Comparison of ENCODE assay signal across 8 cellular contexts in genomic region chr7:157397751-157398691, GRCh38.
DNase-seq lines count a peak whose midpoint lies in the region; ATAC-seq, FAIRE-seq and TF ChIP-seq lines count a peak whose summit lies in the region.

No MANE protein-coding gene starts in this region.

- peak; percentile 59 for TF ChIP-seq CTCF in AG09319 (IDR thresholded peaks at IDR 0.05; ENCODE audit: low read depth, low read length)
- TF ChIP-seq CTCF in GM12873 (IDR thresholded peaks at IDR 0.05; ENCODE audit: insufficient read depth, low read depth, low read length, missing control alignments): peak; percentile 55
- peak in 2 of 3 experiments; percentile 23 to 37; a peak in 3 of 6 replicates for TF ChIP-seq CTCF in GM12878 (IDR thresholded peaks at IDR 0.05 in 2 of 3, conservative IDR thresholded peaks at IDR 0.05 in 1 of 3; ENCODE audit: control insufficient read depth in 2 of 3, extremely low read depth in 1 of 3, insufficient read depth in 1 of 3, low read depth in 3 of 3, low read length in 3 of 3)
- peak; percentile 20 for TF ChIP-seq CTCF in kidney (IDR thresholded peaks at IDR 0.05; ENCODE audit: borderline replicate concordance, extremely low read depth, insufficient read depth)
- peak in 1 of 2 experiments; percentile 15 for TF ChIP-seq CTCF in tibial artery (IDR thresholded peaks at IDR 0.05)

- TF ChIP-seq POLR2A in GM12878 (IDR thresholded peaks at IDR 0.05; ENCODE audit: low read depth, low read length): no peak

- peaks cover 15% of the 10 kb centered on the region in 2 experiments for H3K36me3 ChIP-seq in GM12878 (ENCODE audit: control insufficient read depth in 2 of 2, insufficient read depth in 2 of 2, low read length in 1 of 2)
- H3K36me3 ChIP-seq in kidney (ENCODE audit: control insufficient read depth in 1 of 2, insufficient read depth in 2 of 2, low read length in 2 of 2): peaks cover 2% of the 10 kb centered on the region in 2 donors
- H3K36me3 ChIP-seq in tibial artery: peaks cover 16 to 54% (median 25%) of the 10 kb centered on the region in 3 donors

- no peak overlapping the region for H3K27ac ChIP-seq in GM12878 (ENCODE audit: control insufficient read depth, insufficient read depth)
- H3K27ac ChIP-seq in kidney (ENCODE audit: low read depth in 2 of 2, low read length in 2 of 2): peak overlapping the region in 1 of 2 donors; percentile 20
- peak overlapping the region; percentile 64 to 67 for H3K27ac ChIP-seq in tibial artery

- no peaks in the 10 kb centered on the region for H4K20me1 ChIP-seq in GM12878 (ENCODE audit: control insufficient read depth, insufficient read depth)

- CTCF ChIA-PET in GM12878 (lab: Yijun Ruan, JAX): interaction anchor here (0.6 to 0.9 kb wide), 2 partner anchors 11 to 316 kb away, joined by 3 read pairs; no protein-coding TSS in a partner anchor

- TF ChIP-seq RAD21 in GM12878 (IDR thresholded peaks at IDR 0.05; ENCODE audit: insufficient read depth, low read depth, low read length): no peak

- H3K79me2 ChIP-seq in GM12878 (ENCODE audit: control insufficient read depth, insufficient read depth, low read length): no peaks in the 10 kb centered on the region; the same call in 1 of the 2 replicates

- BruUV-seq in GM12878 (replicated peaks; lab: Mats Ljungman, UMichigan): no TSS peak

- POLR2A ChIA-PET in GM12878 (lab: Charles Lee): no interaction called here

- WGBS in GM12878 (ENCODE audit: insufficient coverage, insufficient replicate concordance, low lambda C conversion rate, missing lambda C conversion rate): 78% methylated on average over 23 of the region's 23 CpGs

- in situ Hi-C loops in GM12878 (cut with MboI): no loop called here

- H3K9me3 ChIP-seq in GM12878 (replicated peaks; ENCODE audit: control insufficient read depth, insufficient read depth, low read length) (no peaks in the 10 kb centered on the region), kidney (ENCODE audit: control insufficient read depth in 1 of 2, low read length in 2 of 2) (no peaks in the 10 kb centered on the region), tibial artery (no peaks in the 10 kb centered on the region)

- H3K4me1 ChIP-seq in GM12878 (ENCODE audit: control insufficient read depth, insufficient read depth, low read length) (no peaks in the 10 kb centered on the region), kidney (ENCODE audit: control insufficient read depth in 1 of 2, insufficient read depth in 1 of 2, low read depth in 1 of 2, low read length in 2 of 2) (peaks cover 4 to 8% of the 10 kb centered on the region in 2 donors), tibial artery (peaks cover 0 to 48% (median 23%) of the 10 kb centered on the region in 4 donors)

- no peak overlapping the region for H2AFZ ChIP-seq in GM12878 (ENCODE audit: control insufficient read depth, low read depth, low read length)

- H3K27me3 ChIP-seq in GM12878 (replicated peaks in 1 of 2; ENCODE audit: control insufficient read depth in 2 of 2, insufficient read depth in 2 of 2, low read length in 1 of 2): no peaks in the 10 kb centered on the region
- no peaks in the 10 kb centered on the region for H3K27me3 ChIP-seq in tibial artery

- SMC1A ChIA-PET in GM12878 (lab: Charles Lee; ENCODE audit: uncharacterized antibody, unreplicated experiment): no interaction called here

- no peak overlapping the region for H3K4me3 ChIP-seq in GM12878
- H3K4me3 ChIP-seq in kidney (ENCODE audit: low read length in 2 of 2): no peak overlapping the region
- peak overlapping the region; percentile 19 to 34 for H3K4me3 ChIP-seq in tibial artery

- intact Hi-C loops in GM12878 (cut with micrococcal nuclease; ENCODE audit: unreplicated experiment): no loop called here
- intact Hi-C loops in kidney (cut with DNase I): no loop called here
- intact Hi-C loops in tibial artery (cut with DNase I; ENCODE audit: low total_unique reads): no loop called here

- FAIRE-seq in GM12878 (lab: Jason Lieb, UNC) (no peak), kidney (lab: Jason Lieb, UNC) (no peak)

- ATAC-seq in GM12878: peak; percentile 36; the same call in 2 of the 3 replicates
- no peak for ATAC-seq in GM21515 (IDR thresholded peaks at IDR 0.05; ENCODE audit: unreplicated experiment)
- no peak for ATAC-seq in GM21381 (IDR thresholded peaks at IDR 0.05; ENCODE audit: unreplicated experiment)

- DNase-seq in AG09319 (ENCODE audit: extremely low read depth, low read depth) (peak; percentile 52), NCI-H345 treated with DMSO at 0.1 percent for 48 hours (lab: John Stamatoyannopoulos, UW; ENCODE audit: unreplicated experiment) (peak; percentile 23), GM12878 (ENCODE audit: low read depth, low spot score) (no peak), kidney (peak; percentile 77), tibial artery (peak; percentile 52 to 72)

- H3K9ac ChIP-seq in GM12878 (ENCODE audit: control insufficient read depth, insufficient read depth, low read length) (no peak overlapping the region), kidney (ENCODE audit: low read length in 2 of 2) (no peak overlapping the region)

- RAD21 ChIA-PET in GM12878 (lab: Charles Lee; ENCODE audit: unreplicated experiment): no interaction called here

- no peak for TF ChIP-seq EP300 in GM12878 (IDR thresholded peaks at IDR 0.05; ENCODE audit: borderline replicate concordance in 1 of 2, control insufficient read depth in 1 of 2, low read depth in 2 of 2, low read length in 2 of 2)

- H3K4me2 ChIP-seq in GM12878 (ENCODE audit: control insufficient read depth, insufficient read depth): no peak overlapping the region

TF ChIP-seq in GM12878, 131 proteins besides CTCF, POLR2A, EP300 and RAD21 (continues in another document):
- no peak for TF ChIP-seq FOXM1 (IDR thresholded peaks at IDR 0.05; ENCODE audit: low read depth, low read length)
- TF ChIP-seq MYB (IDR thresholded peaks at IDR 0.05; ENCODE audit: borderline replicate concordance, low read depth, low read length): no peak
- TF ChIP-seq SP1 (IDR thresholded peaks at IDR 0.05; ENCODE audit: low read depth, low read length): no peak
- no peak for TF ChIP-seq ZZZ3 (IDR thresholded peaks at IDR 0.05; ENCODE audit: control insufficient read depth, insufficient read length, low read depth)
- TF ChIP-seq MTA3 (IDR thresholded peaks at IDR 0.05; ENCODE audit: borderline replicate concordance, low read length): no peak
- no peak for TF ChIP-seq NR2C1 (IDR thresholded peaks at IDR 0.05)
- TF ChIP-seq SREBF1 (IDR thresholded peaks at IDR 0.05; ENCODE audit: low read length): no peak
- TF ChIP-seq CUX1 (IDR thresholded peaks at IDR 0.05; ENCODE audit: insufficient replicate concordance, low read depth, low read length): no peak
- TF ChIP-seq TAF1 (IDR thresholded peaks at IDR 0.05; ENCODE audit: borderline replicate concordance, low read depth, low read length): no peak

Comparison
In these comparisons a context has a peak if more than half of its experiments do, and no peak if none do; other contexts are left out.
1. H3K4me3 ChIP-seq: peak in tibial artery (2 of 2); none in GM12878 (single experiment) and kidney (0 of 2).